ENCODE assay signal across 8 cellular contexts in the genomic region with DNA sequence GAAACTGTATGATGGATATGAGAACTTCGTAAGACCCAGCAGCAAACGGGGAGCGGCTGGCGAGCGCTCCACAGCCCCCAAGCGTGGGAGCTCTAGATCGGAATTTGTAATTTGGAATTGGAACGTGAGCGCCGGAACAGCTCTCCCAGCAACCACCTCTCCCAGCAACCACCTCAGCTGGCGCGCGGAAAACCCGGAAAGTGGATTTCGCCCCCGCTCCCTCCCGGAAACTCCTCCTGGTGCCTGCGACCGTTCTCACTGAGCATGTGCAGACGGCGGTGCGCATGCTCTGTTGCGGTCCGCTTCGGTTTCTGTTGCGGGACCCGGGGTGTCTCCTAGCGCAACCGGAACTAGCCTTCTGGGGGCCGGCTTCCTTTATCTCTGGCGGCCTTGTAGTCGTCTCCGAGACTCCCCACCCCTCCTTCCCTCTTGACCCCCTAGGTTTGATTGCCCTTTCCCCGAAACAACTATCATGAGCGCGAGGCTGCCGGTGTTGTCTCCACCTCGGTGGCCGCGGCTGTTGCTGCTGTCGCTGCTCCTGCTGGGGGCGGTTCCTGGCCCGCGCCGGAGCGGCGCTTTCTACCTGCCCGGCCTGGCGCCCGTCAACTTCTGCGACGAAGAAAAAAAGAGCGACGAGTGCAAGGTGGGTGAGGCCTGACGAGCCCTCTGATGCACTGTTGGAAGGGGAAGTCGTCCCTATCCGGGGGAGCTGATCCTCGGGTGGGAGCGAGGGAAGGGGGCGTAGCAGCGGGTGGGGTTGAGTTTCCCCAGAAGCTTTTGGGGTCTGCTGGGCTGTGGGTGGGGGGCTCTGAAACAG. TPM values are rescaled to one million over a fixed set of nuclear protein-coding genes. Genes with fewer than 3 reads are reported as not detected.
A peak's percentile ranks its signal among the peaks of the same experiment; 100 is the strongest.
DNase-seq lines count a peak whose midpoint lies in the region; ATAC-seq and TF ChIP-seq lines count a peak whose summit lies in the region.

A gene with protein sequence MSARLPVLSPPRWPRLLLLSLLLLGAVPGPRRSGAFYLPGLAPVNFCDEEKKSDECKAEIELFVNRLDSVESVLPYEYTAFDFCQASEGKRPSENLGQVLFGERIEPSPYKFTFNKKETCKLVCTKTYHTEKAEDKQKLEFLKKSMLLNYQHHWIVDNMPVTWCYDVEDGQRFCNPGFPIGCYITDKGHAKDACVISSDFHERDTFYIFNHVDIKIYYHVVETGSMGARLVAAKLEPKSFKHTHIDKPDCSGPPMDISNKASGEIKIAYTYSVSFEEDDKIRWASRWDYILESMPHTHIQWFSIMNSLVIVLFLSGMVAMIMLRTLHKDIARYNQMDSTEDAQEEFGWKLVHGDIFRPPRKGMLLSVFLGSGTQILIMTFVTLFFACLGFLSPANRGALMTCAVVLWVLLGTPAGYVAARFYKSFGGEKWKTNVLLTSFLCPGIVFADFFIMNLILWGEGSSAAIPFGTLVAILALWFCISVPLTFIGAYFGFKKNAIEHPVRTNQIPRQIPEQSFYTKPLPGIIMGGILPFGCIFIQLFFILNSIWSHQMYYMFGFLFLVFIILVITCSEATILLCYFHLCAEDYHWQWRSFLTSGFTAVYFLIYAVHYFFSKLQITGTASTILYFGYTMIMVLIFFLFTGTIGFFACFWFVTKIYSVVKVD (plus strand): TSS at position 338 of the 817 bp plus-strand sequence. CDS start 135 bp downstream, at position 473.

- TF ChIP-seq EP300 in ovary (IDR thresholded peaks at IDR 0.05), result no peak

- no peaks in the 10 kb centered on the region for H3K36me3 ChIP-seq in SU-DHL-6 (ENCODE audit: low read length)
- no peaks in the 10 kb centered on the region for H3K36me3 ChIP-seq in ovary
- no peaks in the 10 kb centered on the region for H3K36me3 ChIP-seq in thyroid gland

- peak within 1 kb of the TSS; percentile 92 for H3K4me3 Mint-ChIP-seq in activated naive CD8-positive, alpha-beta T cell treated with anti-CD3 and anti-CD28 coated beads, Interleukin-2, amount 10 ng/mL, durations not matched to agents 7 days and 5 days

- intact Hi-C loops in head of caudate nucleus (cut with DNase I) (no loop called here), ovary (cut with DNase I) (loop anchor here in 1 of 4 donors (10.0 kb wide), 1 partner anchor 57 kb away; no protein-coding TSS in a partner anchor), thyroid gland (cut with DNase I) (loop anchor here (10.0 kb wide), 1 partner anchor 103 kb away; a partner anchor contains a TSS)

- peak; percentile 65 for ATAC-seq in HG02642 (IDR thresholded peaks at IDR 0.05; ENCODE audit: poor library complexity, unreplicated experiment)
- peak; percentile 65 for ATAC-seq in activated naive CD8-positive, alpha-beta T cell treated with anti-CD3 and anti-CD28 coated beads, Interleukin-2, amount 10 ng/mL, durations not matched to agents 7 days and 5 days (ENCODE audit: low read depth)

- TF ChIP-seq POLR2A in ovary (IDR thresholded peaks at IDR 0.05) (peak; percentile 68), thyroid gland (IDR thresholded peaks at IDR 0.05) (peak in 1 of 2 donors; percentile 83)

- 0 to 1% (median 0%) methylated on average over 60 to 61 of the region's 61 CpGs for WGBS in ovary, 3 donors
- 1% methylated on average over 37 to 49 of the region's 61 CpGs for WGBS in thyroid gland, 2 donors

- H3K4me1 ChIP-seq in ovary (ENCODE audit: insufficient read depth), result peaks cover 5% of the 10 kb centered on the region
- peaks cover 23 to 53% of the 10 kb centered on the region in 2 donors for H3K4me1 ChIP-seq in thyroid gland

- peaks cover 32% of the 10 kb centered on the region for H3F3A ChIP-seq in SU-DHL-6 (ENCODE audit: insufficient read depth)

- peak within 1 kb of the TSS; percentile 92 for H3K4me2 ChIP-seq in SU-DHL-6 (ENCODE audit: low read depth, low read length, poor library complexity, severe bottlenecking)

- H3K9me3 ChIP-seq in SU-DHL-6 (ENCODE audit: insufficient read depth, low read length) (no peaks in the 10 kb centered on the region), ovary (no peaks in the 10 kb centered on the region), thyroid gland (no peaks in the 10 kb centered on the region)

- H3K9me3 Mint-ChIP-seq in activated naive CD8-positive, alpha-beta T cell treated with anti-CD3 and anti-CD28 coated beads, Interleukin-2, amount 10 ng/mL, durations not matched to agents 7 days and 5 days, result no peaks in the 10 kb centered on the region

- H2AFZ ChIP-seq in SU-DHL-6 (ENCODE audit: low read depth, low read length, severe bottlenecking), result peak within 1 kb of the TSS; percentile 81

- peaks cover 50% of the 10 kb centered on the region for H3K79me2 ChIP-seq in SU-DHL-6 (ENCODE audit: insufficient read depth, low read length)

- peak within 1 kb of the TSS; percentile 96 for H3K27ac Mint-ChIP-seq in activated naive CD8-positive, alpha-beta T cell treated with anti-CD3 and anti-CD28 coated beads, Interleukin-2, amount 10 ng/mL, durations not matched to agents 7 days and 5 days

- peaks cover 55% of the 10 kb centered on the region for H3K4me1 Mint-ChIP-seq in activated naive CD8-positive, alpha-beta T cell treated with anti-CD3 and anti-CD28 coated beads, Interleukin-2, amount 10 ng/mL, durations not matched to agents 7 days and 5 days

- no peaks in the 10 kb centered on the region for H3K27me3 ChIP-seq in SU-DHL-6 (ENCODE audit: low read length)
- no peaks in the 10 kb centered on the region for H3K27me3 ChIP-seq in ovary
- no peaks in the 10 kb centered on the region for H3K27me3 ChIP-seq in thyroid gland

- 0 out of 2 replicates have a peak, but pooled peaks cover 5% of the 10 kb centered on the region for H4K20me1 ChIP-seq in SU-DHL-6 (ENCODE audit: low read depth, low read length)

- peak; percentile 85 for DNase-seq in GM10266 (ENCODE audit: extremely low spot score)
- peak; percentile 97 for DNase-seq in NCI-H128 (lab: John Stamatoyannopoulos, UW; ENCODE audit: unreplicated experiment)
- peak; percentile 98 for DNase-seq in activated naive CD8-positive, alpha-beta T cell treated with anti-CD3 and anti-CD28 coated beads, Interleukin-2, amount 10 ng/mL, durations not matched to agents 7 days and 5 days
- peak; percentile 87 to 98 (median 95) for DNase-seq in head of caudate nucleus
- peak; percentile 97 to 99 (median 98) for DNase-seq in ovary
- peak; percentile 95 to 97 for DNase-seq in thyroid gland

- H3K4me3 ChIP-seq in SU-DHL-6 (ENCODE audit: insufficient read depth, low read length, poor library complexity, severe bottlenecking) (peak within 1 kb of the TSS; percentile 92), ovary (peak within 1 kb of the TSS; percentile 94), thyroid gland (replicated peaks in 1 of 3) (peak within 1 kb of the TSS; percentile 84 to 100 (median 95))

- H3K36me3 Mint-ChIP-seq in activated naive CD8-positive, alpha-beta T cell treated with anti-CD3 and anti-CD28 coated beads, Interleukin-2, amount 10 ng/mL, durations not matched to agents 7 days and 5 days, result peaks cover 9% of the 10 kb centered on the region

- H3K27me3 Mint-ChIP-seq in activated naive CD8-positive, alpha-beta T cell treated with anti-CD3 and anti-CD28 coated beads, Interleukin-2, amount 10 ng/mL, durations not matched to agents 7 days and 5 days, result no peaks in the 10 kb centered on the region

- POLR2A ChIA-PET in activated naive CD8-positive, alpha-beta T cell treated with anti-CD3 and anti-CD28 coated beads, Interleukin-2, amount 10 ng/mL, durations not matched to agents 7 days and 5 days (lab: Charles Lee), result interaction anchor here (0.6 to 1.9 kb wide), 5 partner anchors 34 to 409 kb away, joined by 3 to 10 read pairs (median 5); a partner anchor contains a TSS

- TF ChIP-seq CTCF in GM10266 (IDR thresholded peaks at IDR 0.05; ENCODE audit: control insufficient read depth, insufficient read depth, low read depth, missing control alignments) (no peak), SU-DHL-6 (IDR thresholded peaks at IDR 0.05; ENCODE audit: insufficient read depth, low read length, poor library complexity, severe bottlenecking) (no peak), ovary (IDR thresholded peaks at IDR 0.05) (no peak), thyroid gland (IDR thresholded peaks at IDR 0.05) (peak in 2 of 6 experiments; percentile 2 to 24)

- H3K27ac ChIP-seq in SU-DHL-6 (ENCODE audit: low read depth, low read length) (peak within 1 kb of the TSS; percentile 79), ovary (no peak within 1 kb of the TSS), thyroid gland (peak within 1 kb of the TSS; percentile 67 to 90 (median 75))

- peak within 1 kb of the TSS; percentile 86 for H3K9ac ChIP-seq in SU-DHL-6 (ENCODE audit: low read length)

- no peaks in the 10 kb centered on the region for H3K9me2 ChIP-seq in SU-DHL-6 (replicated peaks; ENCODE audit: insufficient read depth, low read length)

RNA-seq across cellular contexts. Expression of the gene that starts here (rescaled TPM):
- total RNA-seq in activated naive CD8-positive, alpha-beta T cell treated with anti-CD3 and anti-CD28 coated beads, Interleukin-2, amount 10 ng/mL, durations not matched to agents 7 days and 5 days, result 10 to 100 TPM; 58.4 to 59.7 TPM
- total RNA-seq in ovary (10 to 100 TPM; 57.7 to 93.3 (median 70.6) TPM), thyroid gland (100 to 1,000 TPM; 185 to 207 (median 200) TPM)
- 100 to 1,000 TPM in 1 of 2 donors, 10 to 100 TPM in 1; 59.6 to 122 TPM for polyA plus RNA-seq in ovary

Comparison
In these comparisons a context has a peak if more than half of its experiments do, and no peak if none do; other contexts are left out.
1. H3K27ac ChIP-seq: peak in SU-DHL-6 (single experiment) and thyroid gland (3 of 3); none in ovary (0 of 2).
2. Peak in every context shown above with its lines, with median percentiles within 50 percentile points of each other: DNase-seq and H3K4me3 ChIP-seq.